In the genomic region with DNA sequence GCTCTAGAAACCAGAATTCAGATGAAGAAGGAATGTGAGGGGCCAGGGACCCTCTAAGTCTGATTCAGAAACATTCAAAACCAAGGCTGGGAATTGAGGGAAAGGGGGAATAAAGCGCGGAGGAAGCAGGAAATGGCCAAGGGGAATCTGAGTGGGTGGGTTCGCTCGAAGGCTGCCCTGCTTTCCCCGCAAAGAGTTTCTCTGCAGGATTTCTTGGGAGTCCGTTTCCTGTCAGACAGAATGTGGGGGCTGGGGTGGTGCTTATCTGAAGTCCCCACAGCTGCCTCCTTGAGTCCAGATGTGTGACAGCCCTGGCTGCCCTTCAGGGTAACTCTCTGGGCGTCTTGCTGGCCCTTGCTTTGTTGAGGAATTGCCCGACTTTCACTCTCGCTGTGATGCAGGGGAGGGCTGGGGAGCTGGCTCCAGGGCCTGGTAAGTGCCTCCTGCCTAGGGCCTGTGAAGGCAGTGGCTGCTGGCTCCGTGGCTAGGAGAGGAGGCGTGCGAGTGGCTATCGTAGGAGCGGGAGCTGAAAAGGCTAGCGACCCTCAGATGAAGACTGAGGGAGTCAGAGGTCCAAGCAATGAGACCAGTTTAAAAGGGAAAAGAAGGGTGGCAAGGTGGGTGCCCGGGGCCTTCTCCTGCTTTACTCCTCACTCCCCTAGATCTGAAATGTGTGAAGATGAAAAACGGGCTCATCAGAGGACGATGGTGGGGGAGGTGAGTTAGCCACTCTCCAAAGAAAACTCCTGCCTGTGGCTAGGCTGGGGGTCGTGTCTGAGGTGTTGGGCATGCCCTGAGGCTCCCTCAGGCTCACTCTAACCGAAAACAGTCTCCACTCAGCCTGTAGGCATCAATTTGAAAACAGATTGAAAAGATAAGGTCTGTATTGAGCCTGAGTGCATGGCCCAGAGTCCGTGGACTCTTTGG, we compare ENCODE assay signal across 1 cellular context.
TF ChIP-seq lines count a peak whose summit lies in the region.

No MANE protein-coding gene starts in this region.

TF ChIP-seq in K562, 482 proteins besides CTCF, POLR2A, EP300 and RAD21 (continued from another document and continues in another):
- peak in 1 of 2 experiments; percentile 63; a peak in 2 of 4 replicates for TF ChIP-seq TBL1XR1 (IDR thresholded peaks at IDR 0.05; ENCODE audit: low read length in 2 of 2)
- peak; percentile 38; the same call in 1 of the 2 replicates for TF ChIP-seq GATA2 (CRISPR knock-in tag; IDR thresholded peaks at IDR 0.05)
- peak; percentile 67 for TF ChIP-seq MEIS2 (IDR thresholded peaks at IDR 0.05; ENCODE audit: partially characterized antibody)
- no peak for TF ChIP-seq SNRNP70 (optimal IDR thresholded peaks at IDR 0.05; ENCODE audit: low read depth, low read length)
- TF ChIP-seq ZBTB1 (CRISPR knock-in tag; IDR thresholded peaks at IDR 0.05; ENCODE audit: borderline replicate concordance, low read depth), result no peak
- no peak for TF ChIP-seq ZNF318 (IDR thresholded peaks at IDR 0.05; ENCODE audit: borderline replicate concordance in 1 of 2, low read depth in 1 of 2)
- peak; percentile 81 for TF ChIP-seq POLR2AphosphoS5 (IDR thresholded peaks at IDR 0.05; ENCODE audit: control insufficient read depth, insufficient read depth, low read depth, low read length)
- TF ChIP-seq GTF2A2 (tag; IDR thresholded peaks at IDR 0.05), result no peak
- TF ChIP-seq GABPA (tag; conservative IDR thresholded peaks at IDR 0.05; ENCODE audit: low read depth), result no peak
- peak; percentile 31; the same call in 1 of the 2 replicates for TF ChIP-seq SMARCC2 (IDR thresholded peaks at IDR 0.05; ENCODE audit: low read depth)
- TF ChIP-seq NCOR1 (IDR thresholded peaks at IDR 0.05), result peak; percentile 88
- TF ChIP-seq RNF2 (IDR thresholded peaks at IDR 0.05), result 0 out of 2 replicates have a peak, but pooled peaks have one; percentile 18
- peak; percentile 15 to 69; a peak in 2 of 4 replicates for TF ChIP-seq RCOR1 (IDR thresholded peaks at IDR 0.05; ENCODE audit: borderline replicate concordance in 1 of 2, low read depth in 2 of 2, low read length in 2 of 2)
- peak; percentile 56; the same call in 1 of the 2 replicates for TF ChIP-seq SMARCA4 (IDR thresholded peaks at IDR 0.05)
- TF ChIP-seq CHD1 (IDR thresholded peaks at IDR 0.05; ENCODE audit: low read length), result no peak
- peak; percentile 84; the same call in 1 of the 2 replicates for TF ChIP-seq TFAP4 (CRISPR knock-in tag; IDR thresholded peaks at IDR 0.05; ENCODE audit: borderline replicate concordance)
- TF ChIP-seq SPI1 (IDR thresholded peaks at IDR 0.05; ENCODE audit: borderline replicate concordance, low read depth, low read length), result no peak
- no peak for TF ChIP-seq ZNF41 (CRISPR knock-in tag; conservative IDR thresholded peaks at IDR 0.05)
- TF ChIP-seq GABPB2 (CRISPR knock-in tag; conservative IDR thresholded peaks at IDR 0.05), result no peak
- peak; percentile 36 for TF ChIP-seq TBP (optimal IDR thresholded peaks at IDR 0.05; ENCODE audit: low read depth, low read length)
- no peak for TF ChIP-seq KLF6 (CRISPR knock-in tag; IDR thresholded peaks at IDR 0.05; ENCODE audit: borderline replicate concordance)
- TF ChIP-seq ETV5 (CRISPR knock-in tag; IDR thresholded peaks at IDR 0.05; ENCODE audit: low read depth), result 0 out of 2 replicates have a peak, but pooled peaks have one; percentile 15
- no peak for TF ChIP-seq KLF10 (CRISPR knock-in tag; IDR thresholded peaks at IDR 0.05)
- peak; percentile 62; the same call in 1 of the 2 replicates for TF ChIP-seq SMARCE1 (IDR thresholded peaks at IDR 0.05)
- peak in 1 of 2 experiments; percentile 23 for TF ChIP-seq E2F6 (IDR thresholded peaks at IDR 0.05; ENCODE audit: borderline replicate concordance in 1 of 2, extremely low read depth in 1 of 2, insufficient read depth in 1 of 2, insufficient read length in 1 of 2, low read depth in 1 of 2, low read length in 1 of 2, poor library complexity in 1 of 2, severe bottlenecking in 1 of 2)
- TF ChIP-seq ARID4B (CRISPR knock-in tag; IDR thresholded peaks at IDR 0.05), result no peak
- TF ChIP-seq ZC3H4 (CRISPR knock-in tag; IDR thresholded peaks at IDR 0.05; ENCODE audit: borderline replicate concordance), result no peak
- TF ChIP-seq, protein P1, sequence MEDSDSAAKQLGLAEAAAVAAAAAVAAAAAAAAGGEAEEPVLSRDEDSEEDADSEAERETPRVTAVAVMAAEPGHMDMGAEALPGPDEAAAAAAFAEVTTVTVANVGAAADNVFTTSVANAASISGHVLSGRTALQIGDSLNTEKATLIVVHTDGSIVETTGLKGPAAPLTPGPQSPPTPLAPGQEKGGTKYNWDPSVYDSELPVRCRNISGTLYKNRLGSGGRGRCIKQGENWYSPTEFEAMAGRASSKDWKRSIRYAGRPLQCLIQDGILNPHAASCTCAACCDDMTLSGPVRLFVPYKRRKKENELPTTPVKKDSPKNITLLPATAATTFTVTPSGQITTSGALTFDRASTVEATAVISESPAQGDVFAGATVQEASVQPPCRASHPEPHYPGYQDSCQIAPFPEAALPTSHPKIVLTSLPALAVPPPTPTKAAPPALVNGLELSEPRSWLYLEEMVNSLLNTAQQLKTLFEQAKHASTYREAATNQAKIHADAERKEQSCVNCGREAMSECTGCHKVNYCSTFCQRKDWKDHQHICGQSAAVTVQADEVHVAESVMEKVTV (CRISPR knock-in tag; IDR thresholded peaks at IDR 0.05), result no peak
- TF ChIP-seq ZNF696 (CRISPR knock-in tag; conservative IDR thresholded peaks at IDR 0.05), result no peak
- TF ChIP-seq CBX3 (IDR thresholded peaks at IDR 0.05; ENCODE audit: borderline replicate concordance in 1 of 2, low read length in 2 of 2), result no peak
- TF ChIP-seq CBFA2T3 (IDR thresholded peaks at IDR 0.05), result peak; percentile 95
- TF ChIP-seq KDM4B (IDR thresholded peaks at IDR 0.05; ENCODE audit: borderline replicate concordance in 2 of 2, low read depth in 1 of 2), result no peak
- TF ChIP-seq EGR1 (conservative IDR thresholded peaks at IDR 0.05), result peak; percentile 84
- TF ChIP-seq, protein P2, sequence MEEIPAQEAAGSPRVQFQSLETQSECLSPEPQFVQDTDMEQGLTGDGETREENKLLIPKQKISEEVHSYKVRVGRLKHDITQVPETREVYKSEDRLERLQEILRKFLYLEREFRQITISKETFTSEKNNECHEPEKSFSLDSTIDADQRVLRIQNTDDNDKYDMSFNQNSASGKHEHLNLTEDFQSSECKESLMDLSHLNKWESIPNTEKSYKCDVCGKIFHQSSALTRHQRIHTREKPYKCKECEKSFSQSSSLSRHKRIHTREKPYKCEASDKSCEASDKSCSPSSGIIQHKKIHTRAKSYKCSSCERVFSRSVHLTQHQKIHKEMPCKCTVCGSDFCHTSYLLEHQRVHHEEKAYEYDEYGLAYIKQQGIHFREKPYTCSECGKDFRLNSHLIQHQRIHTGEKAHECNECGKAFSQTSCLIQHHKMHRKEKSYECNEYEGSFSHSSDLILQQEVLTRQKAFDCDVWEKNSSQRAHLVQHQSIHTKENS (CRISPR knock-in tag; IDR thresholded peaks at IDR 0.05), result no peak
- peak; percentile 28; the same call in 1 of the 2 replicates for TF ChIP-seq SOX6 (IDR thresholded peaks at IDR 0.05)
- no peak for TF ChIP-seq RBBP5 (IDR thresholded peaks at IDR 0.05; ENCODE audit: borderline replicate concordance, insufficient read depth, low read length, poor library complexity, severe bottlenecking)
- TF ChIP-seq, protein P3, sequence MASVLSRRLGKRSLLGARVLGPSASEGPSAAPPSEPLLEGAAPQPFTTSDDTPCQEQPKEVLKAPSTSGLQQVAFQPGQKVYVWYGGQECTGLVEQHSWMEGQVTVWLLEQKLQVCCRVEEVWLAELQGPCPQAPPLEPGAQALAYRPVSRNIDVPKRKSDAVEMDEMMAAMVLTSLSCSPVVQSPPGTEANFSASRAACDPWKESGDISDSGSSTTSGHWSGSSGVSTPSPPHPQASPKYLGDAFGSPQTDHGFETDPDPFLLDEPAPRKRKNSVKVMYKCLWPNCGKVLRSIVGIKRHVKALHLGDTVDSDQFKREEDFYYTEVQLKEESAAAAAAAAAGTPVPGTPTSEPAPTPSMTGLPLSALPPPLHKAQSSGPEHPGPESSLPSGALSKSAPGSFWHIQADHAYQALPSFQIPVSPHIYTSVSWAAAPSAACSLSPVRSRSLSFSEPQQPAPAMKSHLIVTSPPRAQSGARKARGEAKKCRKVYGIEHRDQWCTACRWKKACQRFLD (CRISPR knock-in tag; IDR thresholded peaks at IDR 0.05), result no peak
- no peak for TF ChIP-seq C11orf30 (IDR thresholded peaks at IDR 0.05; ENCODE audit: low read depth)
